In the genomic region with DNA sequence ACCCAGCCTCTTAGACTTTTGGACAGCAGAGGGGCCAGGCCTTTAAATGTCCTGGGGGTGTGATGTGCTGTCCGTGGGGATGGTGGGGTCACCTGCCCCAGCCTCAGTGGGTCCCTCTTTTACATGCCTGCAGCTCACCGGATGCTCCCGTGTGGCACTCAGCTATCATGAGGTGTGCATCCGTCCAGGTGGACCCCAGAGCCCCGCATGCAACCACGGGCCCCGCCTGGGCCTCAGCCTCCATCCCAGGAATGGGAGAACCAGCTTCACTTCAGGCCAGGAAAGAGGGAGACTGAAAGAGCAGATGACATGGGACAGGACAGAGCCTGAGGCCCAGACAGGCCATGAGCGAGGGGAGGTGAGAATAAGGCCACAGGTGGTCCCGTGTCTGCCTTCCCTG, we compare ENCODE assay signal across 18 cellular contexts. TPM values are rescaled to one million over a fixed set of nuclear protein-coding genes. Genes with fewer than 3 reads are reported as not detected.
A peak's percentile ranks its signal among the peaks of the same experiment; 100 is the strongest.
DNase-seq lines count a peak whose midpoint lies in the region; ATAC-seq and TF ChIP-seq lines count a peak whose summit lies in the region.
"Had no signal": no experiment of that assay in that cellular context is flagged by ENCODE, and none has a peak within 500 bp of the region (broad histone marks: within the 10 kb centered on the region; RNA-seq: fewer than 3 reads in every experiment).

No MANE protein-coding gene starts in this region.

- no peak overlapping the region for H3K4me3 Mint-ChIP-seq in dendritic cell treated with granulocyte-macrophage colony-stimulating factor and Interleukin-4, amounts not matched to agents 40 ng/mL and 50 ng/mL, for 4 days
- no peak overlapping the region for H3K4me3 Mint-ChIP-seq in osteocyte (ENCODE audit: unreplicated experiment)
- H3K4me3 Mint-ChIP-seq: nephron had no signal

- H3K36me3 Mint-ChIP-seq in dendritic cell treated with granulocyte-macrophage colony-stimulating factor and Interleukin-4, amounts not matched to agents 40 ng/mL and 50 ng/mL, for 4 days (ENCODE audit: low read depth), result peaks cover 75% of the 10 kb centered on the region
- H3K36me3 Mint-ChIP-seq in osteocyte (ENCODE audit: unreplicated experiment), result peaks cover 8% of the 10 kb centered on the region

- intact Hi-C loops in right cardiac atrium (cut with DNase I) (no loop called here), cardiac septum (cut with DNase I) (loop anchor here (1.0 kb wide), 1 partner anchor 11 kb away; no protein-coding TSS in a partner anchor)
- intact Hi-C loops in dendritic cell treated with granulocyte-macrophage colony-stimulating factor and Interleukin-4, amounts not matched to agents 40 ng/mL and 50 ng/mL, for 4 days (cut with micrococcal nuclease), result no loop called here

- H3K4me1 ChIP-seq in right cardiac atrium (ENCODE audit: control insufficient read depth, insufficient read depth, low read length), result peaks cover 12% of the 10 kb centered on the region
- H3K4me1 ChIP-seq: colonic mucosa had no signal

- H3K27me3 Mint-ChIP-seq in dendritic cell treated with granulocyte-macrophage colony-stimulating factor and Interleukin-4, amounts not matched to agents 40 ng/mL and 50 ng/mL, for 4 days, result peaks cover 11% of the 10 kb centered on the region
- no peaks in the 10 kb centered on the region for H3K27me3 Mint-ChIP-seq in osteocyte (ENCODE audit: unreplicated experiment)

- ATAC-seq in right cardiac atrium, result no peak
- ATAC-seq: upper lobe of right lung had no signal

- peaks cover 82% of the 10 kb centered on the region for H3K4me1 Mint-ChIP-seq in dendritic cell treated with granulocyte-macrophage colony-stimulating factor and Interleukin-4, amounts not matched to agents 40 ng/mL and 50 ng/mL, for 4 days (ENCODE audit: low read depth)
- peaks cover 67% of the 10 kb centered on the region for H3K4me1 Mint-ChIP-seq in osteocyte (ENCODE audit: unreplicated experiment)

- H3K27ac ChIP-seq in right cardiac atrium (ENCODE audit: low read length), result peak overlapping the region; percentile 90
- H3K27ac ChIP-seq: colonic mucosa, right lobe of liver, upper lobe of right lung had no signal

- H3K9me3 ChIP-seq in right cardiac atrium (ENCODE audit: control insufficient read depth, low read length), result no peaks in the 10 kb centered on the region
- H3K9me3 ChIP-seq: colonic mucosa, right lobe of liver, SK-N-SH, upper lobe of right lung had no signal

- WGBS in right cardiac atrium, result 93% methylated on average over 9 of the region's 9 CpGs

- no peak overlapping the region for H3K4me3 ChIP-seq in right cardiac atrium (ENCODE audit: low read length)
- H3K4me3 ChIP-seq: colonic mucosa, right lobe of liver, upper lobe of right lung had no signal

- TF ChIP-seq CTCF in osteocyte (IDR thresholded peaks at IDR 0.05), result no peak

- H3K27ac Mint-ChIP-seq in dendritic cell treated with granulocyte-macrophage colony-stimulating factor and Interleukin-4, amounts not matched to agents 40 ng/mL and 50 ng/mL, for 4 days, result peak overlapping the region; percentile 85
- peak overlapping the region; percentile 93 for H3K27ac Mint-ChIP-seq in osteocyte (ENCODE audit: unreplicated experiment)

- peak in 2 of 3 donors; percentile 25 to 47 for DNase-seq in right cardiac atrium
- DNase-seq in cardiac septum (ENCODE audit: low spot score), result no peak
- no peak for DNase-seq in osteocyte (ENCODE audit: extremely low spot score, unreplicated experiment)
- DNase-seq in cortex of kidney (lab: John Stamatoyannopoulos, UW), result no peak
- DNase-seq in DMS 273 (lab: John Stamatoyannopoulos, UW; ENCODE audit: unreplicated experiment), result no peak
- no peak for DNase-seq in SKM-1 treated with dmso at 0.1 percent for 144 hours (lab: John Stamatoyannopoulos, UW; ENCODE audit: unreplicated experiment)
- DNase-seq in SIG-M5 (lab: John Stamatoyannopoulos, UW), result no peak
- DNase-seq: colonic mucosa; DMS153; Kasumi-1; NCI-H146; NCI-H446 treated with DMSO at 0.1 percent for 48 hours; SK-N-SH; stimulated activated CD4-positive, alpha-beta T cell treated with anti-CD3 and anti-CD28 coated beads, Interleukin-4, amount 100 ng/mL, for 4 hours had no signal

- H3K27me3 ChIP-seq in right cardiac atrium (ENCODE audit: control insufficient read depth, insufficient read depth), result no peaks in the 10 kb centered on the region
- H3K27me3 ChIP-seq: colonic mucosa, right lobe of liver, upper lobe of right lung had no signal

- no peaks in the 10 kb centered on the region for H3K9me3 Mint-ChIP-seq in dendritic cell treated with granulocyte-macrophage colony-stimulating factor and Interleukin-4, amounts not matched to agents 40 ng/mL and 50 ng/mL, for 4 days
- peaks cover 3% of the 10 kb centered on the region for H3K9me3 Mint-ChIP-seq in osteocyte (ENCODE audit: unreplicated experiment)
- H3K9me3 Mint-ChIP-seq: nephron had no signal

RNA-seq across cellular contexts. Expression of gene RAMP1, which starts 37.5 kb away (rescaled TPM):
- total RNA-seq in right cardiac atrium, result 100 to 1,000 TPM; 122 to 276 (median 160) TPM
- 164 TPM for polyA plus RNA-seq in right cardiac atrium
- 253 TPM for total RNA-seq in cardiac septum
- 87.9 and 93.4 TPM in 2 replicates for total RNA-seq in osteocyte

Comparison
In these comparisons a context has a peak if more than half of its experiments do, and no peak if none do; other contexts are left out.
1. DNase-seq: peak in right cardiac atrium (2 of 3); none in cardiac septum (single experiment), osteocyte (single experiment), cortex of kidney (single experiment), DMS 273 (single experiment), SKM-1 treated with dmso at 0.1 percent for 144 hours (single experiment) and SIG-M5 (single experiment).